ENCODE assay signal across 8 cellular contexts in the genomic region with DNA sequence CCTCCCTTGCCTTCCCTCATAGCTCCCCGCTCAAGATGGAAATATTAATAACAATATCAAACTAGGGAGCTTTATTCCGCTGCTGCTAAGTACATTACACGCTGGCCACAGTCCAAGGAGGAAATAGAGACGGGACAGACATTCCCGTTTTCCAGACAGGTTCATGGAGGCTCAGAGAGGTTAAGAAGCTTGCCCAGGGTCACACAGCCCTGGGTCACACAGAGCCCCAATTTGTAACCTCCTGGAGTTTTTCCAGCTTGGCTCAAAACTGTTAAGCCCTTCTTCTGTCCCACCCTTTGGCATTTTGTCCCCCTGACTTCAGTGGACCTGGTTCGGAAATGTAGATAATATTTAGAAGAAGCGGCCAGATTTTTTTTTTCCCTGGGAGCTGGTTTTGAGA. TPM values are rescaled to one million over a fixed set of nuclear protein-coding genes. Genes with fewer than 3 reads are reported as not detected.
DNase-seq lines count a peak whose midpoint lies in the region; ATAC-seq and TF ChIP-seq lines count a peak whose summit lies in the region.

No MANE protein-coding gene starts in this region.

- peaks cover 13% of the 10 kb centered on the region for H3K27me3 Mint-ChIP-seq in GM23338 (ENCODE audit: insufficient read depth, low read depth, poor library complexity)
- no peaks in the 10 kb centered on the region; the same call in 1 of the 2 replicates for H3K27me3 Mint-ChIP-seq in WTC11 (ENCODE audit: low read depth)

- H2AFZ ChIP-seq in GM23338 = no peak overlapping the region

- peak overlapping the region; percentile 99 for H3K4me3 ChIP-seq in GM23338
- H3K4me3 ChIP-seq in fibroblast of villous mesenchyme (ENCODE audit: low read depth, low read length) = peak overlapping the region; percentile 82
- H3K4me3 ChIP-seq in skeletal muscle satellite cell (ENCODE audit: low read length) = peak overlapping the region; percentile 99

- H3K9me2 ChIP-seq in GM23338 (ENCODE audit: insufficient read depth) = peaks cover 2% of the 10 kb centered on the region; the same call in 1 of the 2 replicates

- TF ChIP-seq CTCF in GM23338 (conservative IDR thresholded peaks at IDR 0.05; ENCODE audit: low read depth in 2 of 2) (no peak), WTC11 (IDR thresholded peaks at IDR 0.05) (no peak), fibroblast of villous mesenchyme (IDR thresholded peaks at IDR 0.05; ENCODE audit: insufficient read depth, low read depth, low read length) (no peak), omental fat pad (IDR thresholded peaks at IDR 0.05) (no peak)

- H3K4me3 Mint-ChIP-seq in GM23338 (peak overlapping the region; percentile 64), WTC11 (peak overlapping the region; percentile 61)

- H4K20me1 ChIP-seq in GM23338 (replicated peaks; ENCODE audit: insufficient read depth) = peaks cover 7% of the 10 kb centered on the region

- DNase-seq in GM23338 (ENCODE audit: low spot score) (no peak), WTC11 (ENCODE audit: low spot score) (no peak), fibroblast of villous mesenchyme (ENCODE audit: low read depth) (no peak), SW480 (ENCODE audit: low spot score) (no peak), HUDEP-2 (lab: John Stamatoyannopoulos, UW; ENCODE audit: unreplicated experiment in 76 of 76) (no peak), omental fat pad (ENCODE audit: low spot score) (no peak)

- peak overlapping the region; percentile 96 for H3K27ac ChIP-seq in GM23338 (ENCODE audit: low read depth)

- H3K36me3 Mint-ChIP-seq in GM23338 (ENCODE audit: low read depth) = peaks cover 22% of the 10 kb centered on the region
- peaks cover 11% of the 10 kb centered on the region for H3K36me3 Mint-ChIP-seq in WTC11

- ATAC-seq in GM23338 = no peak
- no peak for ATAC-seq in WTC11
- ATAC-seq in HG02798 (IDR thresholded peaks at IDR 0.05; ENCODE audit: poor library complexity, unreplicated experiment) = no peak
- no peak for ATAC-seq in omental fat pad (ENCODE audit: low FRiP score)

- H3K9me3 Mint-ChIP-seq in GM23338 (no peaks in the 10 kb centered on the region; the same call in 2 of the 3 replicates), WTC11 (peaks cover 4% of the 10 kb centered on the region)

- H3K9me3 ChIP-seq in skeletal muscle satellite cell (replicated peaks; ENCODE audit: low read length) = no peaks in the 10 kb centered on the region

- H3K9ac ChIP-seq in skeletal muscle satellite cell (ENCODE audit: low read depth, low read length) = peak overlapping the region; percentile 100

- peaks cover 46% of the 10 kb centered on the region for H3K4me1 Mint-ChIP-seq in GM23338
- H3K4me1 Mint-ChIP-seq in WTC11 = peaks cover 46% of the 10 kb centered on the region

- H3K79me2 ChIP-seq in GM23338 (replicated peaks; ENCODE audit: insufficient read depth) = peaks cover 77% of the 10 kb centered on the region

- CTCF ChIA-PET in WTC11 (lab: Charles Lee) = interaction anchor here (1.0 to 2.7 kb wide), 8 partner anchors 11 to 174 kb away, joined by 3 to 12 read pairs (median 6); partner anchors contain the start of genes EHD2, KPTN and NAPA

- H3K27ac Mint-ChIP-seq in GM23338 (peak overlapping the region; percentile 79), WTC11 (peak overlapping the region; percentile 91)

- H3K36me3 ChIP-seq in GM23338 (ENCODE audit: insufficient read depth) = no peaks in the 10 kb centered on the region; the same call in 1 of the 2 replicates
- H3K36me3 ChIP-seq in skeletal muscle satellite cell (ENCODE audit: insufficient read depth, low read length) = peaks cover 11% of the 10 kb centered on the region

- peaks cover 25% of the 10 kb centered on the region for H3F3A ChIP-seq in GM23338 (replicated peaks; ENCODE audit: low read depth)

- H3K4me2 ChIP-seq in GM23338 = peak overlapping the region; percentile 90
- H3K4me2 ChIP-seq in skeletal muscle satellite cell (ENCODE audit: low read length) = peak overlapping the region; percentile 97

- no peaks in the 10 kb centered on the region for H3K27me3 ChIP-seq in GM23338 (ENCODE audit: insufficient read depth)
- H3K27me3 ChIP-seq in skeletal muscle satellite cell (ENCODE audit: control insufficient read depth, insufficient read depth, low read length) = no peaks in the 10 kb centered on the region

- POLR2A ChIA-PET in WTC11 (lab: Charles Lee) = interaction anchor here (0.6 to 4.3 kb wide), 2 partner anchors 11 to 15 kb away, joined by 3 to 31 read pairs; no protein-coding TSS in a partner anchor

- H3K4me1 ChIP-seq in GM23338 (ENCODE audit: insufficient read depth) (peaks cover 45% of the 10 kb centered on the region), skeletal muscle satellite cell (ENCODE audit: control insufficient read depth, insufficient read depth, low read length) (peaks cover 33% of the 10 kb centered on the region)

TF ChIP-seq in GM23338, 12 proteins besides CTCF, POLR2A, EP300 and RAD21 (continues in another document):
- TF ChIP-seq, protein P1, sequence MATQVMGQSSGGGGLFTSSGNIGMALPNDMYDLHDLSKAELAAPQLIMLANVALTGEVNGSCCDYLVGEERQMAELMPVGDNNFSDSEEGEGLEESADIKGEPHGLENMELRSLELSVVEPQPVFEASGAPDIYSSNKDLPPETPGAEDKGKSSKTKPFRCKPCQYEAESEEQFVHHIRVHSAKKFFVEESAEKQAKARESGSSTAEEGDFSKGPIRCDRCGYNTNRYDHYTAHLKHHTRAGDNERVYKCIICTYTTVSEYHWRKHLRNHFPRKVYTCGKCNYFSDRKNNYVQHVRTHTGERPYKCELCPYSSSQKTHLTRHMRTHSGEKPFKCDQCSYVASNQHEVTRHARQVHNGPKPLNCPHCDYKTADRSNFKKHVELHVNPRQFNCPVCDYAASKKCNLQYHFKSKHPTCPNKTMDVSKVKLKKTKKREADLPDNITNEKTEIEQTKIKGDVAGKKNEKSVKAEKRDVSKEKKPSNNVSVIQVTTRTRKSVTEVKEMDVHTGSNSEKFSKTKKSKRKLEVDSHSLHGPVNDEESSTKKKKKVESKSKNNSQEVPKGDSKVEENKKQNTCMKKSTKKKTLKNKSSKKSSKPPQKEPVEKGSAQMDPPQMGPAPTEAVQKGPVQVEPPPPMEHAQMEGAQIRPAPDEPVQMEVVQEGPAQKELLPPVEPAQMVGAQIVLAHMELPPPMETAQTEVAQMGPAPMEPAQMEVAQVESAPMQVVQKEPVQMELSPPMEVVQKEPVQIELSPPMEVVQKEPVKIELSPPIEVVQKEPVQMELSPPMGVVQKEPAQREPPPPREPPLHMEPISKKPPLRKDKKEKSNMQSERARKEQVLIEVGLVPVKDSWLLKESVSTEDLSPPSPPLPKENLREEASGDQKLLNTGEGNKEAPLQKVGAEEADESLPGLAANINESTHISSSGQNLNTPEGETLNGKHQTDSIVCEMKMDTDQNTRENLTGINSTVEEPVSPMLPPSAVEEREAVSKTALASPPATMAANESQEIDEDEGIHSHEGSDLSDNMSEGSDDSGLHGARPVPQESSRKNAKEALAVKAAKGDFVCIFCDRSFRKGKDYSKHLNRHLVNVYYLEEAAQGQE (IDR thresholded peaks at IDR 0.05; ENCODE audit: unreplicated experiment) = no peak

TF ChIP-seq in WTC11, 78 proteins besides CTCF, POLR2A, EP300 and RAD21:
- TF ChIP-seq FOXK1 (CRISPR knock-in tag; IDR thresholded peaks at IDR 0.05) (no peak), CREB1 (CRISPR knock-in tag; IDR thresholded peaks at IDR 0.05) (no peak), TP53 (CRISPR knock-in tag; IDR thresholded peaks at IDR 0.05) (no peak), GTF2I (CRISPR knock-in tag; conservative IDR thresholded peaks at IDR 0.05) (no peak)
- TF ChIP-seq, protein P2, sequence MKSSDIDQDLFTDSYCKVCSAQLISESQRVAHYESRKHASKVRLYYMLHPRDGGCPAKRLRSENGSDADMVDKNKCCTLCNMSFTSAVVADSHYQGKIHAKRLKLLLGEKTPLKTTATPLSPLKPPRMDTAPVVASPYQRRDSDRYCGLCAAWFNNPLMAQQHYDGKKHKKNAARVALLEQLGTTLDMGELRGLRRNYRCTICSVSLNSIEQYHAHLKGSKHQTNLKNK (CRISPR knock-in tag; IDR thresholded peaks at IDR 0.05) = no peak

RNA-seq across cellular contexts. Expression of gene BICRA, which starts 2.0 kb away (rescaled TPM):
- total RNA-seq in GM23338 (2014; rRNA removed; shearing (Covaris generic)) = 37.7 and 40.1 TPM in 2 replicates
- polyA plus RNA-seq in GM23338 (2016; fragmentation: Nextera tagmentation; extraction: Ambion mirVana) = 7.0 and 8.2 TPM in 2 replicates
- total RNA-seq in WTC11 (2021) = 23.0 to 30.3 TPM (median 26.0 TPM) in 3 replicates
- 3.0 and 5.2 TPM in 2 replicates for total RNA-seq in fibroblast of villous mesenchyme
- 9.2 and 12.2 TPM in 2 replicates for total RNA-seq in skeletal muscle satellite cell (2012; rRNA removed)
- 10 to 100 TPM in 1 of 4 donors, 1 to 10 TPM in 3; 3.2 to 20.3 (median 6.8) TPM for total RNA-seq in omental fat pad

RNA-seq across cellular contexts. Expression of gene ZNF541, which starts 38.0 kb away (rescaled TPM):
- total RNA-seq in GM23338 (2014; rRNA removed; shearing (Covaris generic)) = 0.42 TPM in 1 of 2 replicates, not detected in the other
- polyA plus RNA-seq in GM23338 (2016; fragmentation: Nextera tagmentation; extraction: Ambion mirVana) = 0.05 and 0.26 TPM in 2 replicates
- 0.07 to 0.09 TPM (median 0.09 TPM) in 3 replicates for total RNA-seq in WTC11 (2021)
- under 0.01 TPM in 2 replicates for total RNA-seq in fibroblast of villous mesenchyme
- under 0.01 TPM in 2 replicates for total RNA-seq in skeletal muscle satellite cell (2012; rRNA removed)
- 1 to 10 TPM in 1 of 4 donors, under 1 TPM in 3; 0.37 to 1.2 (median 0.46) TPM for total RNA-seq in omental fat pad
